9 cellular contexts compared by ENCODE assay signal in genomic region chr7:157228864-157229422, GRCh38.
DNase-seq lines count a peak whose midpoint lies in the region; ATAC-seq and TF ChIP-seq lines count a peak whose summit lies in the region.
"Had no signal": no experiment of that assay in that cellular context is flagged by ENCODE, and none has a peak within 500 bp of the region (broad histone marks: within the 10 kb centered on the region; RNA-seq: fewer than 3 reads in every experiment).

No MANE protein-coding gene starts in this region.

- no peak overlapping the region for H3K9ac ChIP-seq in NT2/D1 (ENCODE audit: insufficient read length, low read depth)

- H3K27me3 ChIP-seq in NT2/D1 (ENCODE audit: insufficient read depth, insufficient read length), result no peaks in the 10 kb centered on the region

- H3K27ac Mint-ChIP-seq in natural killer cell, result no peak overlapping the region
- H3K27ac Mint-ChIP-seq in natural killer cell treated with Interleukin-12 subunit alpha and Interleukin-12 subunit beta and Interleukin-15 and Interleukin-18, amount 100 ng/mL, for 72 hours, result no peak overlapping the region
- no peak overlapping the region for H3K27ac Mint-ChIP-seq in T-helper 2 cell treated with Interferon-gamma antibody and Interleukin-4, amounts not matched to agents 5 μg/mL and 100 μg/mL, for 36 hours

- ATAC-seq in natural killer cell (peak in 2 of 3 donors; percentile 52 to 62), GM21717 (IDR thresholded peaks at IDR 0.05; ENCODE audit: unreplicated experiment) (no peak)
- ATAC-seq in natural killer cell treated with Interleukin-12 subunit alpha and Interleukin-12 subunit beta and Interleukin-15 and Interleukin-18, amount 100 ng/mL, for 72 hours, result no peak

- no peaks in the 10 kb centered on the region for H3K9me3 Mint-ChIP-seq in natural killer cell
- H3K9me3 Mint-ChIP-seq in natural killer cell treated with Interleukin-12 subunit alpha and Interleukin-12 subunit beta and Interleukin-15 and Interleukin-18, amount 100 ng/mL, for 72 hours, result no peaks in the 10 kb centered on the region
- H3K9me3 Mint-ChIP-seq in T-helper 2 cell treated with Interferon-gamma antibody and Interleukin-4, amounts not matched to agents 5 μg/mL and 100 μg/mL, for 36 hours, result no peaks in the 10 kb centered on the region
- H3K9me3 Mint-ChIP-seq: central memory CD8-positive, alpha-beta T cell had no signal

- peaks cover 7% of the 10 kb centered on the region for H3K36me3 Mint-ChIP-seq in natural killer cell
- H3K36me3 Mint-ChIP-seq in natural killer cell treated with Interleukin-12 subunit alpha and Interleukin-12 subunit beta and Interleukin-15 and Interleukin-18, amount 100 ng/mL, for 72 hours, result peaks cover under 1% of the 10 kb centered on the region
- peaks cover 36% of the 10 kb centered on the region for H3K36me3 Mint-ChIP-seq in T-helper 2 cell treated with Interferon-gamma antibody and Interleukin-4, amounts not matched to agents 5 μg/mL and 100 μg/mL, for 36 hours (ENCODE audit: low read depth)

- H3K4me3 Mint-ChIP-seq in natural killer cell, result no peak overlapping the region
- no peak overlapping the region for H3K4me3 Mint-ChIP-seq in natural killer cell treated with Interleukin-12 subunit alpha and Interleukin-12 subunit beta and Interleukin-15 and Interleukin-18, amount 100 ng/mL, for 72 hours
- no peak overlapping the region for H3K4me3 Mint-ChIP-seq in T-helper 2 cell treated with Interferon-gamma antibody and Interleukin-4, amounts not matched to agents 5 μg/mL and 100 μg/mL, for 36 hours
- H3K4me3 Mint-ChIP-seq: central memory CD8-positive, alpha-beta T cell had no signal

- intact Hi-C loops in natural killer cell (cut with micrococcal nuclease), result no loop called here

- no peaks in the 10 kb centered on the region for H3K4me1 Mint-ChIP-seq in natural killer cell
- peaks cover 0 to 8% of the 10 kb centered on the region in 2 donors for H3K4me1 Mint-ChIP-seq in natural killer cell treated with Interleukin-12 subunit alpha and Interleukin-12 subunit beta and Interleukin-15 and Interleukin-18, amount 100 ng/mL, for 72 hours (ENCODE audit: low read depth in 2 of 2)
- no peaks in the 10 kb centered on the region for H3K4me1 Mint-ChIP-seq in T-helper 2 cell treated with Interferon-gamma antibody and Interleukin-4, amounts not matched to agents 5 μg/mL and 100 μg/mL, for 36 hours (ENCODE audit: low read depth)

- peak; percentile 29 for TF ChIP-seq CTCF in natural killer cell (IDR thresholded peaks at IDR 0.05)
- peak; percentile 59 for TF ChIP-seq CTCF in retinal pigment epithelial cell (conservative IDR thresholded peaks at IDR 0.05; ENCODE audit: low read depth, low read length)

- no peaks in the 10 kb centered on the region for H3K9me3 ChIP-seq in NT2/D1 (ENCODE audit: insufficient read depth, low read length)

- H3K4me3 ChIP-seq in NT2/D1 (ENCODE audit: insufficient read length, low read depth), result no peak overlapping the region
- no peak overlapping the region for H3K4me3 ChIP-seq in retinal pigment epithelial cell (ENCODE audit: low read length)

- no peaks in the 10 kb centered on the region for H3K4me1 ChIP-seq in NT2/D1 (ENCODE audit: insufficient read depth, insufficient read length)

- H3K27me3 Mint-ChIP-seq in natural killer cell (ENCODE audit: low read depth in 2 of 2), result no peaks in the 10 kb centered on the region
- H3K27me3 Mint-ChIP-seq in natural killer cell treated with Interleukin-12 subunit alpha and Interleukin-12 subunit beta and Interleukin-15 and Interleukin-18, amount 100 ng/mL, for 72 hours, result no peaks in the 10 kb centered on the region
- H3K27me3 Mint-ChIP-seq in T-helper 2 cell treated with Interferon-gamma antibody and Interleukin-4, amounts not matched to agents 5 μg/mL and 100 μg/mL, for 36 hours (ENCODE audit: low read depth), result no peaks in the 10 kb centered on the region
- H3K27me3 Mint-ChIP-seq: central memory CD8-positive, alpha-beta T cell had no signal

- H3K36me3 ChIP-seq in NT2/D1 (ENCODE audit: insufficient read depth, insufficient read length, low read length), result peaks cover 62% of the 10 kb centered on the region

- DNase-seq in natural killer cell, result no peak
- no peak for DNase-seq in natural killer cell treated with Interleukin-12 subunit alpha and Interleukin-12 subunit beta and Interleukin-15 and Interleukin-18, amount 100 ng/mL, for 72 hours (ENCODE audit: low spot score)
- DNase-seq in NT2/D1 (ENCODE audit: low read depth, low spot score), result peak; percentile 16
- DNase-seq in dermis blood vessel endothelial cell, result peak; percentile 63
- DNase-seq in retinal pigment epithelial cell (ENCODE audit: low read depth), result no peak
- DNase-seq in T-helper 2 cell treated with Interferon-gamma antibody and Interleukin-4, amounts not matched to agents 5 μg/mL and 100 μg/mL, for 36 hours (ENCODE audit: low spot score), result no peak
- DNase-seq in DMS153 (lab: John Stamatoyannopoulos, UW), result no peak

Comparison
In these comparisons a context has a peak if more than half of its experiments do, and no peak if none do; other contexts are left out.
1. ATAC-seq: peak in natural killer cell (2 of 3); none in natural killer cell treated with Interleukin-12 subunit alpha and Interleukin-12 subunit beta and Interleukin-15 and Interleukin-18, amount 100 ng/mL, for 72 hours (0 of 2) and GM21717 (single experiment).
2. DNase-seq: peak in NT2/D1 (single experiment) and dermis blood vessel endothelial cell (single experiment); none in natural killer cell (single experiment), natural killer cell treated with Interleukin-12 subunit alpha and Interleukin-12 subunit beta and Interleukin-15 and Interleukin-18, amount 100 ng/mL, for 72 hours (single experiment), retinal pigment epithelial cell (single experiment), T-helper 2 cell treated with Interferon-gamma antibody and Interleukin-4, amounts not matched to agents 5 μg/mL and 100 μg/mL, for 36 hours (single experiment) and DMS153 (single experiment).